In genomic region chr14:23988610-23989363, GRCh38 we compare ENCODE assay signal across 8 cellular contexts. TPM values are rescaled to one million over a fixed set of nuclear protein-coding genes. Genes with fewer than 3 reads are reported as not detected.
DNase-seq lines count a peak whose midpoint lies in the region; FAIRE-seq and TF ChIP-seq lines count a peak whose summit lies in the region.
"Not testable (repeated sequence)": the region's sequence is repeated elsewhere in the genome, so short reads cannot be mapped to it uniquely, and the experiment has no call there.

DHRS4L2 (plus strand) TSS chr14:23988929; CDS start chr14:23988948, 19 bp downstream.

- peak within 1 kb of the TSS; percentile 74 for H3K4me2 ChIP-seq in Loucy (ENCODE audit: low read depth, low read length, poor library complexity, severe bottlenecking)

- not testable (repeated sequence) for H3K36me3 Mint-ChIP-seq in HFFc6 (ENCODE audit: low read depth)

- peaks cover 29% of the 10 kb centered on the region for H3K4me1 Mint-ChIP-seq in HFFc6 (ENCODE audit: low read depth)

- not testable (repeated sequence) for H3K36me3 ChIP-seq in Loucy (ENCODE audit: insufficient read depth, low read length); ascending aorta; right atrium auricular region; tibial nerve

- peak; percentile 61; the same call in 1 of the 2 replicates for TF ChIP-seq POLR2A in GM12892 (IDR thresholded peaks at IDR 0.05; ENCODE audit: low read depth, low read length)
- TF ChIP-seq POLR2A in tibial nerve (IDR thresholded peaks at IDR 0.05): not testable (repeated sequence)

- not testable (repeated sequence) for H4K20me1 ChIP-seq in Loucy (ENCODE audit: insufficient read depth, low read length, poor library complexity, severe bottlenecking)

- 10 to 25% methylated on average over 2 to 27 of the region's 40 CpGs for WGBS in tibial nerve, 2 donors

- intact Hi-C loops in ascending aorta (cut with DNase I): loop anchor here (2.0 kb wide), 1 partner anchor 48 kb away; no protein-coding TSS in a partner anchor

- peak within 1 kb of the TSS; percentile 76 for H3K4me3 Mint-ChIP-seq in HFFc6

- H3K27me3 Mint-ChIP-seq in HFFc6 (ENCODE audit: insufficient read depth): not testable (repeated sequence)

- H3K27ac ChIP-seq in ascending aorta: peak within 1 kb of the TSS; percentile 55
- peak within 1 kb of the TSS; percentile 57 to 69 for H3K27ac ChIP-seq in right atrium auricular region
- H3K27ac ChIP-seq in tibial nerve: peak within 1 kb of the TSS in 3 of 4 donors; percentile 24 to 81 (median 30)

- H3K79me2 ChIP-seq in Loucy (ENCODE audit: insufficient read depth, low read length): not testable (repeated sequence)

- H2AFZ ChIP-seq in Loucy (ENCODE audit: low read length): not testable (repeated sequence)

- H3K9me3 Mint-ChIP-seq in HFFc6: not testable (repeated sequence)

- DNase-seq in GM12892 (ENCODE audit: insufficient read length) (peak; percentile 32), HFFc6 (peak; percentile 33), T-helper 9 cell (peak; percentile 68), ascending aorta (ENCODE audit: low spot score in 2 of 2) (peak; percentile 53 to 91), right atrium auricular region (ENCODE audit: low spot score) (peak; percentile 87), putamen (ENCODE audit: low spot score) (peak; percentile 29), tibial nerve (ENCODE audit: low spot score in 2 of 2) (peak in 1 of 2 donors; percentile 36)

- H3K9me2 ChIP-seq in Loucy (replicated peaks; ENCODE audit: low read depth, low read length): not testable (repeated sequence)

- TF ChIP-seq CTCF in HFFc6 (IDR thresholded peaks at IDR 0.05); Loucy (conservative IDR thresholded peaks at IDR 0.05; ENCODE audit: low read length); ascending aorta (IDR thresholded peaks at IDR 0.05); right atrium auricular region (IDR thresholded peaks at IDR 0.05); tibial nerve (IDR thresholded peaks at IDR 0.05): not testable (repeated sequence)

- TF ChIP-seq EP300 in tibial nerve (IDR thresholded peaks at IDR 0.05): not testable (repeated sequence)

- not testable (repeated sequence) for H3K27me3 ChIP-seq in Loucy (ENCODE audit: insufficient read depth, low read length, poor library complexity, severe bottlenecking); ascending aorta; right atrium auricular region; tibial nerve

- H3K9me3 ChIP-seq in Loucy (ENCODE audit: insufficient read depth, low read depth, low read length); ascending aorta; right atrium auricular region; tibial nerve: not testable (repeated sequence)

- H3K4me1 ChIP-seq in Loucy (ENCODE audit: insufficient read depth, low read length, poor library complexity, severe bottlenecking): not testable (repeated sequence)
- H3K4me1 ChIP-seq in ascending aorta (peaks cover 0 to 12% of the 10 kb centered on the region in 2 donors), right atrium auricular region (peaks cover 0 to 15% of the 10 kb centered on the region in 2 donors), tibial nerve (peaks cover 0 to 16% (median 4%) of the 10 kb centered on the region in 4 donors)

- peak within 1 kb of the TSS; percentile 13; the same call in 1 of the 2 replicates for H3K27ac Mint-ChIP-seq in HFFc6

- not testable (repeated sequence) for H3F3A ChIP-seq in Loucy (ENCODE audit: low read depth)

- not testable (repeated sequence) for FAIRE-seq in GM12892 (lab: Jason Lieb, UNC)

- peak within 1 kb of the TSS; percentile 86 for H3K4me3 ChIP-seq in Loucy (ENCODE audit: low read length, poor library complexity, severe bottlenecking)
- H3K4me3 ChIP-seq in ascending aorta: peak within 1 kb of the TSS; percentile 49 to 62
- H3K4me3 ChIP-seq in right atrium auricular region: peak within 1 kb of the TSS; percentile 28 to 45
- peak within 1 kb of the TSS; percentile 21 to 53 (median 25) for H3K4me3 ChIP-seq in tibial nerve

- peak within 1 kb of the TSS; percentile 95 for H3K9ac ChIP-seq in Loucy (ENCODE audit: low read depth, low read length, poor library complexity, severe bottlenecking)

RNA-seq across cellular contexts. Expression of gene DHRS4L2, which starts in this region (rescaled TPM):
- polyA plus RNA-seq in GM12892 (2012; ENCODE audit: missing spikeins): 19.7 TPM
- total RNA-seq in HFFc6 (2021; fragmentation: NEBNext Ultra II Directional; extraction: Animal tissue kit (Norgen Biotek cat#: 25700)): 10 to 100 TPM; 18.8 to 25.4 (median 23.5) TPM
- 31.5 TPM for total RNA-seq in ascending aorta
- 10 to 100 TPM; 10.6 to 17.6 TPM for total RNA-seq in right atrium auricular region
- 10 to 100 TPM; 15.3 to 19.6 (median 17.7) TPM for total RNA-seq in tibial nerve

Comparison
In these comparisons a context has a peak if more than half of its experiments do, and no peak if none do; other contexts are left out.
1. H3K4me3 ChIP-seq: peak in every context shown above with its lines; median percentile 86 in Loucy; 56 in ascending aorta; 36 in right atrium auricular region; 25 in tibial nerve.